In the genomic region with DNA sequence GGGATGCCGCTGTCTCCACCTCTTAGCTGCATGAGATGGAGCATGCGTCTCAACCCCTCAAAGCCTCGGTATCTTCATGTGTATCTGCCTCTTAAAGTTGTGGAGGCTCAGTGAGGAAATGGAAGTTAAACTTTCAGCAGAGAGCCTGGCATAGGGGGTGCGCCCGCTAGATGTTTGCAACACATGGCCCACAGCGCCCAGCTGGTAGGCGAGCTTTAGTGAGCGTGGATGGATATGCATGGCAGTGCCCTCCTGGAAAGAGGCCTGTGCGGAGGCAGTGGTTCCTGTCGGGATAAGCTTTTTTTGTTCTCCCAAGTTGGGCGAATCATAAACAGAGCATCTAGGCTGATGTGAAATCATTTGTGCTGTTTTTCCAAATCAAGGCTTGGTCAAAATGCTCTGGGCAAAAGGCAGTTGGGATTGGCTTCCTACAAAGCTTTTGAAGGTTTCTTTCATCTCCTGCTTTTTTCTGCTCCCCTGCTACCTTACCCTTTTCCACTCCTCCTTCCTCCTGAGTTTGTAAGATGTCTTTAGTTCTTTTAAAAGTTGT, we compare ENCODE assay signal across 21 cellular contexts.
DNase-seq lines count a peak whose midpoint lies in the region; ATAC-seq and TF ChIP-seq lines count a peak whose summit lies in the region.
"Had no signal": no experiment of that assay in that cellular context is flagged by ENCODE, and none has a peak within 500 bp of the region (broad histone marks: within the 10 kb centered on the region; RNA-seq: fewer than 3 reads in every experiment).

No MANE protein-coding gene starts in this region.

- H3K9me2 ChIP-seq in PC-3 (replicated peaks; ENCODE audit: low read length): no peaks in the 10 kb centered on the region

- H3K4me1 Mint-ChIP-seq in nephron progenitor cell: peaks cover 17% of the 10 kb centered on the region

- POLR2A ChIA-PET in PC-3 (lab: Charles Lee; ENCODE audit: unreplicated experiment): no interaction called here

- no peak overlapping the region for H2AFZ ChIP-seq in ACC112 (ENCODE audit: low read length, unreplicated experiment)
- no peak overlapping the region for H2AFZ ChIP-seq in PC-3 (ENCODE audit: low read length)
- H2AFZ ChIP-seq: neural progenitor cell had no signal

- H3K4me2 ChIP-seq in PC-3 (ENCODE audit: low read length): peak overlapping the region; percentile 46
- H3K4me2 ChIP-seq: neural progenitor cell had no signal

- DNase-seq in PC-3 (no peak), caudate nucleus (lab: John Stamatoyannopoulos, UW) (no peak), nephron progenitor cell (no peak), T1000 (lab: John Stamatoyannopoulos, UW) (no peak), NCI-H510A (lab: John Stamatoyannopoulos, UW) (no peak), NCI-H1092 treated with DMSO at 0.1 percent for 48 hours (lab: John Stamatoyannopoulos, UW) (no peak)
- DNase-seq: activated CD8-positive, alpha-beta T cell treated with anti-CD3 and anti-CD28 coated beads, Interleukin-2, amount 10 ng/mL, durations not matched to agents 7 days and 5 days; activated naive CD4-positive, alpha-beta T cell; activated T-cell treated with anti-CD3 and anti-CD28 coated beads, Interleukin-2, amount 50 U/mL, for 24 hours; heart right ventricle; NCI-H1417 treated with DMSO at 0.1 percent for 48 hours; NCI-H510A treated with DMSO at 0.1 percent for 48 hours; stimulated activated CD4-positive, alpha-beta T cell treated with anti-CD3 and anti-CD28 coated beads, Interleukin-4, amount 100 ng/mL, for 24 hours; stimulated activated naive CD8-positive, alpha-beta T cell treated with anti-CD3 and anti-CD28 coated beads, Interleukin-15, Interleukin-2, amounts not matched to agents 100 U/mL and 50 U/mL, for 24 hours had no signal

- TF ChIP-seq CTCF in PC-3 (conservative IDR thresholded peaks at IDR 0.05; ENCODE audit: low read depth, low read length): no peak
- no peak for TF ChIP-seq CTCF in nephron progenitor cell (IDR thresholded peaks at IDR 0.05)

- H3K27ac Mint-ChIP-seq in nephron progenitor cell: peak overlapping the region; percentile 20
- H3K27ac Mint-ChIP-seq: activated CD8-positive, alpha-beta T cell treated with anti-CD3 and anti-CD28 coated beads, Interleukin-2, amount 10 ng/mL, durations not matched to agents 7 days and 5 days; activated T-cell treated with anti-CD3 and anti-CD28 coated beads, Interleukin-2, amount 50 U/mL, for 24 hours; neural progenitor cell had no signal

- H3K4me3 ChIP-seq in ACC112 (ENCODE audit: low read depth, low read length) (no peak overlapping the region), PC-3 (ENCODE audit: low read length) (no peak overlapping the region)
- H3K4me3 ChIP-seq: cardiac muscle cell, heart right ventricle, neural progenitor cell, tibial nerve had no signal

- H3K4me3 Mint-ChIP-seq in nephron progenitor cell: no peak overlapping the region
- H3K4me3 Mint-ChIP-seq: activated CD8-positive, alpha-beta T cell treated with anti-CD3 and anti-CD28 coated beads, Interleukin-2, amount 10 ng/mL, durations not matched to agents 7 days and 5 days; activated T-cell treated with anti-CD3 and anti-CD28 coated beads, Interleukin-2, amount 50 U/mL, for 24 hours; neural progenitor cell had no signal

- H3F3A ChIP-seq in PC-3 (ENCODE audit: low read length, unreplicated experiment): no peaks in the 10 kb centered on the region

- intact Hi-C loops in PC-3 (cut with micrococcal nuclease): no loop called here

- H3K9me3 ChIP-seq in PC-3 (ENCODE audit: low read length): no peaks in the 10 kb centered on the region
- H3K9me3 ChIP-seq: heart right ventricle, tibial nerve had no signal

- H3K9ac ChIP-seq in PC-3 (ENCODE audit: low read length): peak overlapping the region; percentile 15; the same call in 1 of the 2 replicates
- H3K9ac ChIP-seq: neural progenitor cell had no signal

- H3K27ac ChIP-seq in ACC112 (ENCODE audit: low read depth, low read length) (peak overlapping the region; percentile 52), PC-3 (ENCODE audit: low read length) (peak overlapping the region; percentile 72), caudate nucleus (ENCODE audit: low read depth, low read length) (peak overlapping the region; percentile 24)
- H3K27ac ChIP-seq: cardiac muscle cell, heart right ventricle, neural progenitor cell, tibial nerve had no signal

- H3K79me2 ChIP-seq in ACC112 (ENCODE audit: control insufficient read depth, insufficient read depth, low read length, unreplicated experiment): no peaks in the 10 kb centered on the region
- H3K79me2 ChIP-seq in PC-3 (ENCODE audit: low read length): no peaks in the 10 kb centered on the region

- CTCF ChIA-PET in PC-3 (lab: Charles Lee): no interaction called here

- peaks cover 5% of the 10 kb centered on the region for H3K27me3 Mint-ChIP-seq in nephron progenitor cell (ENCODE audit: low read depth, poor library complexity)
- H3K27me3 Mint-ChIP-seq: activated T-cell treated with anti-CD3 and anti-CD28 coated beads, Interleukin-2, amount 50 U/mL, for 24 hours had no signal

- H3K4me1 ChIP-seq in ACC112 (ENCODE audit: control insufficient read depth, insufficient read depth, low read length, unreplicated experiment) (peaks cover 24% of the 10 kb centered on the region), PC-3 (ENCODE audit: insufficient read depth, low read length) (peaks cover 28% of the 10 kb centered on the region)
- H3K4me1 ChIP-seq: neural progenitor cell, tibial nerve had no signal

- TSS peak; percentile 50 for BruUV-seq in PC-3 (replicated peaks; lab: Mats Ljungman, UMichigan)

- no peaks in the 10 kb centered on the region for H3K9me3 Mint-ChIP-seq in nephron progenitor cell
- H3K9me3 Mint-ChIP-seq: activated T-cell treated with anti-CD3 and anti-CD28 coated beads, Interleukin-2, amount 50 U/mL, for 24 hours; neural progenitor cell had no signal

- no peaks in the 10 kb centered on the region; the same call in none of the 2 replicates for H3K36me3 ChIP-seq in ACC112 (ENCODE audit: insufficient read depth, low read length)
- no peaks in the 10 kb centered on the region for H3K36me3 ChIP-seq in PC-3 (ENCODE audit: low read depth, low read length)
- H3K36me3 ChIP-seq: cardiac muscle cell, neural progenitor cell had no signal

- no peaks in the 10 kb centered on the region for H4K20me1 ChIP-seq in PC-3 (ENCODE audit: low read length)

- ATAC-seq in PC-3 (peak; percentile 21), GM21825 (IDR thresholded peaks at IDR 0.05; ENCODE audit: unreplicated experiment) (no peak)
- ATAC-seq: activated CD4-positive, CD25-positive, alpha-beta regulatory T cell treated with anti-CD3 and anti-CD28 coated beads, Interleukin-2, amount 50 U/mL, for 24 hours; activated CD8-positive, alpha-beta T cell treated with anti-CD3 and anti-CD28 coated beads, Interleukin-2, amount 10 ng/mL, durations not matched to agents 7 days and 5 days; left lobe of liver; stimulated activated naive CD8-positive, alpha-beta T cell treated with anti-CD3 and anti-CD28 coated beads, Interleukin-15, Interleukin-2, amounts not matched to agents 100 U/mL and 50 U/mL, for 24 hours had no signal

- H3K27me3 ChIP-seq in ACC112 (ENCODE audit: insufficient read depth, low read length): no peaks in the 10 kb centered on the region
- H3K27me3 ChIP-seq in PC-3 (ENCODE audit: low read length): no peaks in the 10 kb centered on the region
- H3K27me3 ChIP-seq: cardiac muscle cell, heart right ventricle, neural progenitor cell, tibial nerve had no signal

- H3K36me3 Mint-ChIP-seq in nephron progenitor cell (ENCODE audit: low read depth): peaks cover 21% of the 10 kb centered on the region
